ENCODE assay signal across 8 cellular contexts in genomic region chr16:30355954-30356308, GRCh38. TPM values are rescaled to one million over a fixed set of nuclear protein-coding genes. Genes with fewer than 3 reads are reported as not detected.
DNase-seq lines count a peak whose midpoint lies in the region; ATAC-seq and TF ChIP-seq lines count a peak whose summit lies in the region.

No MANE protein-coding gene starts in this region.

- ATAC-seq in heart left ventricle (no peak), left cardiac atrium (no peak), lung (ENCODE audit: insufficient read depth, low FRiP score) (no peak), upper lobe of right lung (no peak)

- DNase-seq in heart left ventricle (no peak), left cardiac atrium (no peak), astrocyte of the spinal cord (ENCODE audit: low read depth, low spot score) (no peak), lung (ENCODE audit: low spot score) (no peak), upper lobe of right lung (no peak), hepatic stellate cell (ENCODE audit: low spot score) (no peak), NOMO-1 treated with dmso at 0.1 percent for 144 hours (lab: John Stamatoyannopoulos, UW; ENCODE audit: unreplicated experiment) (no peak)
- DNase-seq in activated effector memory CD4-positive, alpha-beta T cell treated with Interleukin-2 at 50 U/mL for 16 hours = no peak

- H3K27me3 ChIP-seq in heart left ventricle (no peaks in the 10 kb centered on the region), lung (ENCODE audit: control insufficient read depth, insufficient read depth) (no peaks in the 10 kb centered on the region), upper lobe of right lung (no peaks in the 10 kb centered on the region)

- intact Hi-C loops in heart left ventricle (cut with DNase I) = loop anchor here in 5 of 10 donors (1.0 to 10.0 kb wide), 6 partner anchors 12 to 261 kb away; partner anchors contain the start of genes TBC1D10B (in 1 of the 5), TBX6 (in 1 of the 5), YPEL3 (in 1 of the 5) and ZNF48 (in 1 of the 5)
- intact Hi-C loops in left cardiac atrium (cut with DNase I) = loop anchor here in 1 of 2 donors (10.0 kb wide), 1 partner anchor 49 kb away; the partner anchor contains the start of gene ZNF771
- intact Hi-C loops in upper lobe of right lung (cut with DNase I) = no loop called here

- TF ChIP-seq POLR2A in heart left ventricle (IDR thresholded peaks at IDR 0.05) = no peak

- in situ Hi-C loops in astrocyte of the spinal cord (cut with HindIII; ENCODE audit: low sequenced_read_pairs) = no loop called here

- TF ChIP-seq CTCF in heart left ventricle (IDR thresholded peaks at IDR 0.05) (no peak), astrocyte of the spinal cord (IDR thresholded peaks at IDR 0.05; ENCODE audit: low read depth, low read length) (no peak), lung (IDR thresholded peaks at IDR 0.05; ENCODE audit: control extremely low read depth, extremely low read depth) (no peak), upper lobe of right lung (IDR thresholded peaks at IDR 0.05) (no peak)

- H3K9me3 ChIP-seq in heart left ventricle = no peaks in the 10 kb centered on the region
- no peaks in the 10 kb centered on the region for H3K9me3 ChIP-seq in lung (ENCODE audit: control insufficient read depth in 2 of 2, insufficient read depth in 1 of 2, low read length in 1 of 2)
- H3K9me3 ChIP-seq in upper lobe of right lung = no peaks in the 10 kb centered on the region

- H3K4me1 ChIP-seq in heart left ventricle (peaks cover 12 to 47% (median 37%) of the 10 kb centered on the region in 12 donors), lung (ENCODE audit: control insufficient read depth in 2 of 2, insufficient read depth in 2 of 2, low read length in 2 of 2) (peaks cover 5 to 25% of the 10 kb centered on the region in 2 donors), upper lobe of right lung (peaks cover 35% of the 10 kb centered on the region)

- WGBS in heart left ventricle, 4 donors = 61 to 66% (median 63%) methylated on average over 4 to 7 of the region's 7 CpGs
- WGBS in lung, 2 donors = 46 to 52% methylated on average over 7 of the region's 7 CpGs

- peaks cover 0 to 72% (median 63%) of the 10 kb centered on the region in 9 donors for H3K36me3 ChIP-seq in heart left ventricle
- peaks cover 0 to 51% of the 10 kb centered on the region in 2 donors for H3K36me3 ChIP-seq in lung (ENCODE audit: control insufficient read depth in 2 of 2, insufficient read depth in 2 of 2, low read length in 2 of 2)
- peaks cover 68% of the 10 kb centered on the region for H3K36me3 ChIP-seq in upper lobe of right lung

- H3K4me3 ChIP-seq in heart left ventricle (peak overlapping the region in 11 of 12 donors; percentile 68 to 99 (median 83)), astrocyte of the spinal cord (ENCODE audit: low read depth, low read length) (peak overlapping the region; percentile 95), lung (peak overlapping the region; percentile 68), upper lobe of right lung (peak overlapping the region; percentile 93)

- H3K27ac ChIP-seq in heart left ventricle = peak overlapping the region; percentile 91 to 99 (median 94)
- H3K27ac ChIP-seq in lung (ENCODE audit: low read depth in 1 of 2, low read length in 1 of 2) = peak overlapping the region; percentile 84 to 97
- H3K27ac ChIP-seq in upper lobe of right lung = peak overlapping the region; percentile 97

RNA-seq across cellular contexts. Expression of gene CD2BP2, which starts 0.8 kb away (rescaled TPM):
- total RNA-seq in heart left ventricle (10 to 100 TPM; 21.5 to 54.5 (median 39.8) TPM), left cardiac atrium (10 to 100 TPM; 35.5 to 47.8 TPM), lung (10 to 100 TPM; 37.5 to 69.8 TPM), upper lobe of right lung (51.5 TPM)
- polyA plus RNA-seq in heart left ventricle (10 to 100 TPM; 21.9 to 51.9 TPM), lung (10 to 100 TPM; 43.5 to 49.1 TPM)

RNA-seq across cellular contexts. Expression of gene TBC1D10B, which starts 14.4 kb away (rescaled TPM):
- total RNA-seq in heart left ventricle (10 to 100 TPM; 16.9 to 33.2 (median 24.2) TPM), left cardiac atrium (10 to 100 TPM; 23.4 to 30.5 TPM), lung (10 to 100 TPM; 31.7 to 43.6 TPM), upper lobe of right lung (36.0 TPM)
- polyA plus RNA-seq in heart left ventricle (10 to 100 TPM; 18.1 to 40.0 TPM), lung (10 to 100 TPM; 26.9 to 27.8 TPM)

RNA-seq across cellular contexts. Expression of gene MYL11, which starts 18.7 kb away (rescaled TPM):
- total RNA-seq in heart left ventricle (not detected), left cardiac atrium (not detected), lung (not detected), upper lobe of right lung (not detected)
- polyA plus RNA-seq in heart left ventricle (not detected), lung (1 to 10 TPM in 1 of 2 donors, under 1 TPM in 1; 0.44 to 3.9 TPM)

RNA-seq across cellular contexts. Expression of gene SEPTIN1, which starts 26.4 kb away (rescaled TPM):
- total RNA-seq in heart left ventricle (1 to 10 TPM in 6 of 9 donors, under 1 TPM in 2, not detected in 1; 0.67 to 9.2 (median 1.5) TPM), left cardiac atrium (1 to 10 TPM; 2.0 to 3.4 TPM), lung (1 to 10 TPM; 3.3 to 4.6 TPM), upper lobe of right lung (8.6 TPM)
- polyA plus RNA-seq in heart left ventricle (1 to 10 TPM in 1 of 2 donors, under 1 TPM in 1; 0.44 to 2.4 TPM), lung (1 to 10 TPM; 5.8 to 7.3 TPM)

RNA-seq across cellular contexts. Expression of gene ZNF48, which starts 39.3 kb away (rescaled TPM):
- total RNA-seq in heart left ventricle (10 to 100 TPM in 1 of 9 donors, 1 to 10 TPM in 8; 4.1 to 10.3 (median 5.9) TPM), left cardiac atrium (1 to 10 TPM; 5.4 to 6.4 TPM), lung (1 to 10 TPM; 5.3 to 8.0 TPM), upper lobe of right lung (6.1 TPM)
- polyA plus RNA-seq in heart left ventricle (10 to 100 TPM in 1 of 2 donors, 1 to 10 TPM in 1; 3.1 to 11.0 TPM), lung (1 to 10 TPM; 4.2 to 4.7 TPM)
